Comparison of ENCODE assay signal across 32 cellular contexts in genomic region chr16:112153-112840, GRCh38. TPM values are rescaled to one million over a fixed set of nuclear protein-coding genes. Genes with fewer than 3 reads are reported as not detected.
DNase-seq lines count a peak whose midpoint lies in the region; ATAC-seq and TF ChIP-seq lines count a peak whose summit lies in the region.
"Had no signal": no experiment of that assay in that cellular context is flagged by ENCODE, and none has a peak within 500 bp of the region (broad histone marks: within the 10 kb centered on the region; RNA-seq: fewer than 3 reads in every experiment).

No MANE protein-coding gene starts in this region.

- H3K23ac ChIP-seq in mesendoderm (ENCODE audit: low read length): no peak overlapping the region

- no peak overlapping the region for H2BK120ac ChIP-seq in mesendoderm (ENCODE audit: low read depth, low read length)

- H2AK5ac ChIP-seq in mesendoderm (ENCODE audit: low read length): no peak overlapping the region

- peaks cover 4% of the 10 kb centered on the region for H3K4me1 Mint-ChIP-seq in activated T-helper 17 cell treated with anti-CD3 and anti-CD28 coated beads, Interleukin-2, amount 50 U/mL, for 72 hours

- no peak overlapping the region for H3K18ac ChIP-seq in mesendoderm (ENCODE audit: low read length)

- H3K36me3 ChIP-seq in SK-N-SH (replicated peaks in 1 of 2; ENCODE audit: control insufficient read depth in 1 of 2, insufficient read depth in 2 of 2, low read length in 1 of 2) (peaks cover 24 to 30% of the 10 kb centered on the region in 2 experiments), mesendoderm (ENCODE audit: control insufficient read depth, insufficient read depth, low read length) (peaks cover 3% of the 10 kb centered on the region)

- no peaks in the 10 kb centered on the region for H3F3A ChIP-seq in SK-N-SH (replicated peaks; ENCODE audit: insufficient read depth)

- H4K5ac ChIP-seq in mesendoderm (ENCODE audit: low read length): no peak overlapping the region

- H3K4me3 ChIP-seq in SK-N-SH (ENCODE audit: low read depth in 2 of 2, low read length in 1 of 2): no peak overlapping the region
- no peak overlapping the region for H3K4me3 ChIP-seq in mesendoderm (ENCODE audit: low read length)
- H3K4me3 ChIP-seq: BLaER1, GM23338, PC-9 had no signal

- DNase-seq in SK-N-SH: no peak
- no peak for DNase-seq in mesendoderm
- DNase-seq in NOMO-1 treated with dmso at 0.1 percent for 144 hours (lab: John Stamatoyannopoulos, UW; ENCODE audit: unreplicated experiment): no peak
- DNase-seq: CD4-positive, CD25-positive, alpha-beta regulatory T cell; DMS53; H9; KBM-7; MV-4-11; NCI-H1105 treated with DMSO at 0.1 percent for 48 hours; NCI-H146; NCI-H1930; NCI-H446; NCI-H524 treated with DMSO at 0.1 percent for 48 hours; NCI-H82; NK-92 treated with Interleukin-12 subunit alpha and Interleukin-12 subunit beta, amount 100 ng/mL, for 24 hours; PC-9; Right ventricle myocardium superior had no signal

- H3K9me3 ChIP-seq in SK-N-SH: no peaks in the 10 kb centered on the region
- H3K9me3 ChIP-seq: BLaER1 had no signal

- H3K4me1 ChIP-seq in SK-N-SH (ENCODE audit: control insufficient read depth in 1 of 2, insufficient read depth in 2 of 2, low read depth in 1 of 2, low read length in 1 of 2) (peaks cover 0 to 18% of the 10 kb centered on the region in 2 experiments; a peak in 3 of 4 replicates), mesendoderm (ENCODE audit: control insufficient read depth, low read depth, low read length) (peaks cover 5% of the 10 kb centered on the region)
- H3K4me1 ChIP-seq: BLaER1 had no signal

- no peak overlapping the region for H2BK5ac ChIP-seq in mesendoderm (ENCODE audit: low read length)

- WGBS in SK-N-SH (ENCODE audit: low lambda C conversion rate): 95% methylated on average over 21 of the region's 21 CpGs
- WGBS in mesendoderm (ENCODE audit: extremely low coverage, insufficient coverage, low lambda C conversion rate): no CpG with 5 or more reads among the region's 21 CpGs

- POLR2A ChIA-PET in SK-N-SH (lab: Yijun Ruan, JAX): no interaction called here

- ATAC-seq in SK-N-SH treated with all-trans-retinoic acid at 6 μM for 48 hours (no peak), HG03139 (IDR thresholded peaks at IDR 0.05; ENCODE audit: unreplicated experiment) (no peak), GM19467 (IDR thresholded peaks at IDR 0.05; ENCODE audit: unreplicated experiment) (no peak), HG03460 (IDR thresholded peaks at IDR 0.05; ENCODE audit: unreplicated experiment) (no peak)
- no peak for ATAC-seq in activated T-helper 17 cell treated with anti-CD3 and anti-CD28 coated beads, Interleukin-2, amount 50 U/mL, for 72 hours (replicated peaks)
- ATAC-seq: GM23338 had no signal

- H3K9me2 ChIP-seq in SK-N-SH: no peaks in the 10 kb centered on the region

- H3K4me2 ChIP-seq in SK-N-SH (0 out of 2 replicates have a peak overlapping the region, but pooled peaks have one; percentile 34), mesendoderm (ENCODE audit: low read length) (no peak overlapping the region)
- H3K4me2 ChIP-seq: BLaER1, GM23338, PC-9 had no signal

- H4K8ac ChIP-seq in mesendoderm (ENCODE audit: low read depth, low read length): no peak overlapping the region

- H3K36me3 Mint-ChIP-seq in activated T-helper 17 cell treated with anti-CD3 and anti-CD28 coated beads, Interleukin-2, amount 50 U/mL, for 72 hours (ENCODE audit: low read depth): peaks cover 68% of the 10 kb centered on the region

- H3K27me3 Mint-ChIP-seq in activated T-helper 17 cell treated with anti-CD3 and anti-CD28 coated beads, Interleukin-2, amount 50 U/mL, for 72 hours: no peaks in the 10 kb centered on the region
- H3K27me3 Mint-ChIP-seq: CD4-positive, CD25-positive, alpha-beta regulatory T cell had no signal

- no peak overlapping the region for H3K4me3 Mint-ChIP-seq in activated T-helper 17 cell treated with anti-CD3 and anti-CD28 coated beads, Interleukin-2, amount 50 U/mL, for 72 hours
- H3K4me3 Mint-ChIP-seq: CD4-positive, CD25-positive, alpha-beta regulatory T cell; GM23338; H9 had no signal

- peaks cover 7% of the 10 kb centered on the region; the same call in 1 of the 2 replicates for H4K20me1 ChIP-seq in SK-N-SH (ENCODE audit: insufficient read depth)

- TF ChIP-seq EP300 in SK-N-SH (IDR thresholded peaks at IDR 0.05; ENCODE audit: borderline replicate concordance in 1 of 2, low read depth in 1 of 2, low read length in 1 of 2): no peak

- H3K79me1 ChIP-seq in mesendoderm (ENCODE audit: low read length): no peaks in the 10 kb centered on the region

- no peaks in the 10 kb centered on the region for H3K9me3 Mint-ChIP-seq in activated T-helper 17 cell treated with anti-CD3 and anti-CD28 coated beads, Interleukin-2, amount 50 U/mL, for 72 hours
- H3K9me3 Mint-ChIP-seq: CD4-positive, CD25-positive, alpha-beta regulatory T cell; GM23338; H9 had no signal

- peak overlapping the region; percentile 74 for H3K27ac Mint-ChIP-seq in activated T-helper 17 cell treated with anti-CD3 and anti-CD28 coated beads, Interleukin-2, amount 50 U/mL, for 72 hours
- H3K27ac Mint-ChIP-seq: CD4-positive, CD25-positive, alpha-beta regulatory T cell had no signal

- no peaks in the 10 kb centered on the region for H3K27me3 ChIP-seq in SK-N-SH (ENCODE audit: insufficient read depth)
- no peaks in the 10 kb centered on the region for H3K27me3 ChIP-seq in mesendoderm (ENCODE audit: insufficient read depth, low read length, poor library complexity)
- H3K27me3 ChIP-seq: BLaER1 had no signal

- H3K56ac ChIP-seq in mesendoderm (ENCODE audit: low read length): peak overlapping the region; percentile 42

- CTCF ChIA-PET in SK-N-SH (lab: Yijun Ruan, JAX): interaction anchor here (1.3 to 1.5 kb wide), 2 partner anchors 15 to 249 kb away, joined by 4 to 8 read pairs; no protein-coding TSS in a partner anchor

- no peak for TF ChIP-seq CTCF in SK-N-SH (IDR thresholded peaks at IDR 0.05)

- H2AFZ ChIP-seq in SK-N-SH (ENCODE audit: low read depth): no peak overlapping the region
- H2AFZ ChIP-seq: GM23338, PC-9 had no signal

- H3K27ac ChIP-seq in SK-N-SH (ENCODE audit: low read depth in 2 of 2, low read length in 1 of 2) (no peak overlapping the region; a peak in 1 of 4 replicates), mesendoderm (ENCODE audit: low read depth, low read length) (no peak overlapping the region)
- H3K27ac ChIP-seq: BLaER1, PC-9 had no signal

- no peaks in the 10 kb centered on the region for H3K79me2 ChIP-seq in SK-N-SH (ENCODE audit: insufficient read depth)
- no peaks in the 10 kb centered on the region for H3K79me2 ChIP-seq in mesendoderm (ENCODE audit: control insufficient read depth, insufficient read depth, low read length)

- TF ChIP-seq RAD21 in SK-N-SH (IDR thresholded peaks at IDR 0.05; ENCODE audit: low read length): no peak

- no peak overlapping the region for H3K9ac ChIP-seq in SK-N-SH
- no peak overlapping the region for H3K9ac ChIP-seq in mesendoderm (ENCODE audit: low read length)
- H3K9ac ChIP-seq: BLaER1 had no signal

- no peak overlapping the region for H3K4ac ChIP-seq in mesendoderm (ENCODE audit: low read depth, low read length)

- H2BK15ac ChIP-seq in mesendoderm (replicated peaks; ENCODE audit: low read depth): no peak overlapping the region

TF ChIP-seq in SK-N-SH, 30 proteins besides CTCF, POLR2A, EP300 and RAD21 (continues in another document):
- no peak for TF ChIP-seq SIN3A (IDR thresholded peaks at IDR 0.05; ENCODE audit: borderline replicate concordance, low read depth, low read length)
- no peak for TF ChIP-seq MAX (IDR thresholded peaks at IDR 0.05; ENCODE audit: low read depth)

TF ChIP-seq in SK-N-SH treated with all-trans-retinoic acid at 6 μM for 48 hours, 23 proteins besides CTCF, POLR2A, EP300 and RAD21 (continues in another document):
- no peak for TF ChIP-seq SNAI2 (CRISPR knock-in tag; IDR thresholded peaks at IDR 0.05)

RNA-seq across cellular contexts. Expression of gene NPRL3, which starts 26.2 kb away (rescaled TPM):
- 6.7 and 22.2 TPM in 2 replicates for polyA plus RNA-seq in SK-N-SH (2012; rRNA removed)
- 9.0 and 14.0 TPM in 2 replicates for polyA plus RNA-seq in SK-N-SH (2012; cell fraction: cytosol; rRNA removed)
- polyA plus RNA-seq in SK-N-SH (2012; cell fraction: nucleus; rRNA removed): 36.4 and 37.0 TPM in 2 replicates
- 10 to 100 TPM; 33.7 to 48.3 TPM for total RNA-seq in activated T-helper 17 cell treated with anti-CD3 and anti-CD28 coated beads, Interleukin-2, amount 50 U/mL, for 72 hours
- 23.1 TPM for polyA plus RNA-seq in mesendoderm (2013, experiment 1 of 2)
- polyA plus RNA-seq in mesendoderm (2013, experiment 2 of 2): 22.9 TPM

RNA-seq across cellular contexts. Expression of gene MPG, which starts 34.3 kb away (rescaled TPM):
- 93.3 and 98.3 TPM in 2 replicates for polyA plus RNA-seq in SK-N-SH (2012; rRNA removed)
- 46.5 and 72.7 TPM in 2 replicates for polyA plus RNA-seq in SK-N-SH (2012; cell fraction: cytosol; rRNA removed)
- polyA plus RNA-seq in SK-N-SH (2012; cell fraction: nucleus; rRNA removed): 42.9 and 60.4 TPM in 2 replicates
- total RNA-seq in activated T-helper 17 cell treated with anti-CD3 and anti-CD28 coated beads, Interleukin-2, amount 50 U/mL, for 72 hours: 10 to 100 TPM; 45.6 to 51.9 TPM
- polyA plus RNA-seq in mesendoderm (2013, experiment 1 of 2): 60.2 TPM
- polyA plus RNA-seq in mesendoderm (2013, experiment 2 of 2): 62.3 TPM

RNA-seq across cellular contexts. Expression of gene RHBDF1, which starts 39.9 kb away (rescaled TPM):
- 49.1 and 54.1 TPM in 2 replicates for polyA plus RNA-seq in SK-N-SH (2012; rRNA removed)
- polyA plus RNA-seq in SK-N-SH (2012; cell fraction: cytosol; rRNA removed): 13.4 and 21.3 TPM in 2 replicates
- 312 and 381 TPM in 2 replicates for polyA plus RNA-seq in SK-N-SH (2012; cell fraction: nucleus; rRNA removed)
- total RNA-seq in activated T-helper 17 cell treated with anti-CD3 and anti-CD28 coated beads, Interleukin-2, amount 50 U/mL, for 72 hours: under 1 TPM in 1 of 2 donors, not detected in 1; 0.24 TPM
- 95.5 TPM for polyA plus RNA-seq in mesendoderm (2013, experiment 1 of 2)
- polyA plus RNA-seq in mesendoderm (2013, experiment 2 of 2): 92.6 TPM
- polyA plus RNA-seq: CD4-positive, CD25-positive, alpha-beta regulatory T cell had no signal

RNA-seq across cellular contexts. Expression of gene HBZ, which starts 40.1 kb away (rescaled TPM):
- not detected in 2 replicates for polyA plus RNA-seq in SK-N-SH (2012; rRNA removed)
- polyA plus RNA-seq in SK-N-SH (2012; cell fraction: cytosol; rRNA removed): not detected in 2 replicates
- polyA plus RNA-seq in SK-N-SH (2012; cell fraction: nucleus; rRNA removed): not detected in 2 replicates
- not detected for total RNA-seq in activated T-helper 17 cell treated with anti-CD3 and anti-CD28 coated beads, Interleukin-2, amount 50 U/mL, for 72 hours
- not detected for polyA plus RNA-seq in mesendoderm (2013, experiment 1 of 2)
- polyA plus RNA-seq in mesendoderm (2013, experiment 2 of 2): not detected
- total RNA-seq: CD4-positive, CD25-positive, alpha-beta regulatory T cell; Daoy; G401; GM23338; H9; HT-29; LHCN-M2; MCF 10A; PC-9; Right ventricle myocardium superior; RPMI7951; SK-MEL-5 had no signal
- polyA plus RNA-seq: AG04450; CD4-positive, CD25-positive, alpha-beta regulatory T cell had no signal

RNA-seq across cellular contexts. Expression of gene HBM, which starts 53.5 kb away (rescaled TPM):
- not detected in 2 replicates for polyA plus RNA-seq in SK-N-SH (2012; rRNA removed)
- polyA plus RNA-seq in SK-N-SH (2012; cell fraction: cytosol; rRNA removed): not detected in 2 replicates
- polyA plus RNA-seq in SK-N-SH (2012; cell fraction: nucleus; rRNA removed): not detected in 2 replicates
- not detected for total RNA-seq in activated T-helper 17 cell treated with anti-CD3 and anti-CD28 coated beads, Interleukin-2, amount 50 U/mL, for 72 hours
- polyA plus RNA-seq in mesendoderm (2013, experiment 1 of 2): not detected
- polyA plus RNA-seq in mesendoderm (2013, experiment 2 of 2): not detected
- total RNA-seq: CD4-positive, CD25-positive, alpha-beta regulatory T cell; Daoy; G401; GM23338; H9; HT-29; LHCN-M2; MCF 10A; PC-9; Right ventricle myocardium superior; RPMI7951; SK-MEL-5 had no signal
- polyA plus RNA-seq: AG04450; CD4-positive, CD25-positive, alpha-beta regulatory T cell; GM23338 had no signal
